In genomic region chr5:36232533-36232932, GRCh38 we compare ENCODE assay signal across 38 cellular contexts.
"Had no signal": no experiment of that assay in that cellular context is flagged by ENCODE, and none has a peak within 500 bp of the region (broad histone marks: within the 10 kb centered on the region; RNA-seq: fewer than 3 reads in every experiment).

No MANE protein-coding gene starts in this region.

- DNase-seq: activated B cell treated with CpG ODN at 0.5 μM for 24 hours; activated CD4-positive, alpha-beta memory T cell treated with anti-CD3 and anti-CD28 coated beads for 36 hours; activated CD4-positive, alpha-beta T cell treated with anti-CD3 and anti-CD28 coated beads for 4 hours; activated CD4-positive, alpha-beta T cell treated with anti-CD3 and anti-CD28 coated beads, Interleukin-2, amount 10 ng/mL, durations not matched to agents 24 days and 14 days; activated CD4-positive, alpha-beta T cell treated with anti-CD3 and anti-CD28 coated beads, Interleukin-2, amount 50 U/mL, for 1 hour; activated CD4-positive, alpha-beta T cell treated with anti-CD3 and anti-CD28 coated beads, Interleukin-2, amount 50 U/mL, for 4 hours; activated CD4-positive, CD25-positive, alpha-beta regulatory T cell treated with anti-CD3 and anti-CD28 coated beads, Interleukin-2, amount 50 U/mL, for 72 hours; activated CD8-positive, alpha-beta memory T cell treated with anti-CD3 and anti-CD28 coated beads, Interleukin-2, amount 50 U/mL, for 4 hours; activated CD8-positive, alpha-beta T cell treated with anti-CD3 and anti-CD28 coated beads for 36 hours; activated effector memory CD4-positive, alpha-beta T cell treated with anti-CD3 and anti-CD28 coated beads, Interleukin-2, amount 50 U/mL, for 16 hours; activated gamma-delta T cell treated with Interleukin-2 at 50 U/mL for 16 hours; activated naive CD4-positive, alpha-beta T cell; activated naive CD4-positive, alpha-beta T cell treated with anti-CD3 and anti-CD28 coated beads for 36 hours; activated naive CD4-positive, alpha-beta T cell treated with anti-CD3 and anti-CD28 coated beads, Interleukin-2, amount 50 U/mL, for 16 hours; activated naive CD8-positive, alpha-beta T cell treated with anti-CD3 and anti-CD28 coated beads, Interleukin-2, amount 10 ng/mL, durations not matched to agents 7 days and 5 days; activated naive CD8-positive, alpha-beta T cell treated with anti-CD3 and anti-CD28 coated beads, Interleukin-2, amount 50 U/mL, for 24 hours; activated T-cell treated with anti-CD3 and anti-CD28 coated beads for 4 hours; activated T-cell treated with anti-CD3 and anti-CD28 coated beads, Interleukin-2, amount 50 U/mL, for 1 hour; activated T-cell treated with anti-CD3 and anti-CD28 coated beads, Interleukin-2, amount 50 U/mL, for 4 hours; activated T-cell treated with anti-CD3 and anti-CD28 coated beads, Interleukin-2, amount 50 U/mL, for 72 hours; amygdala; anterior cingulate cortex; caudate nucleus; cerebellar nuclear complex; T-helper 2 cell; T-helper 9 cell had no signal

- H3K4me3 ChIP-seq: ascending aorta, cardiac muscle cell had no signal

- H3K27ac Mint-ChIP-seq: activated B cell treated with CpG ODN at 0.5 μM for 24 hours; activated CD4-positive, alpha-beta memory T cell treated with anti-CD3 and anti-CD28 coated beads for 36 hours; activated CD4-positive, alpha-beta T cell treated with anti-CD3 and anti-CD28 coated beads, Interleukin-2, amount 10 ng/mL, durations not matched to agents 24 days and 14 days; activated CD8-positive, alpha-beta T cell treated with anti-CD3 and anti-CD28 coated beads for 36 hours; activated naive CD4-positive, alpha-beta T cell treated with anti-CD3 and anti-CD28 coated beads for 36 hours; activated naive CD4-positive, alpha-beta T cell treated with anti-CD3 and anti-CD28 coated beads, Interleukin-2, amount 50 U/mL, for 72 hours; activated naive CD8-positive, alpha-beta T cell treated with anti-CD3 and anti-CD28 coated beads, Interleukin-2, amount 10 ng/mL, durations not matched to agents 7 days and 5 days; activated naive CD8-positive, alpha-beta T cell treated with anti-CD3 and anti-CD28 coated beads, Interleukin-2, amount 50 U/mL, for 24 hours; activated T-cell treated with anti-CD3 and anti-CD28 coated beads, Interleukin-2, amount 50 U/mL, for 72 hours; activated T-helper 1 cell treated with anti-CD3 and anti-CD28 coated beads, Interleukin-12 subunit alpha, Interleukin-12 subunit beta, Interleukin-2, Interleukin-4 antibody, amounts not matched to agents 30 ng/mL and 10 ng/mL and 1 ng/mL, durations not matched to agents 14 hours and 24 hours and 36 hours; activated T-helper 17 cell treated with anti-CD3 and anti-CD28 coated beads, Interleukin-2, amount 50 U/mL, for 72 hours; brain; T-helper 1 cell treated with Interleukin-12 subunit alpha and Interleukin-12 subunit beta and Interleukin-4 antibody, amounts not matched to agents 30 μg/mL and 1 μg/mL, for 36 hours; T-helper 2 cell treated with Interferon-gamma antibody and Interleukin-4, amounts not matched to agents 5 μg/mL and 100 μg/mL, for 36 hours had no signal

- H3K27me3 ChIP-seq: ascending aorta, cardiac muscle cell had no signal

- H3K4me3 Mint-ChIP-seq: activated B cell treated with CpG ODN at 0.5 μM for 24 hours; activated CD4-positive, alpha-beta memory T cell treated with anti-CD3 and anti-CD28 coated beads for 36 hours; activated CD4-positive, alpha-beta T cell treated with anti-CD3 and anti-CD28 coated beads, Interleukin-2, amount 10 ng/mL, durations not matched to agents 24 days and 14 days; activated CD8-positive, alpha-beta T cell treated with anti-CD3 and anti-CD28 coated beads for 36 hours; activated naive CD4-positive, alpha-beta T cell treated with anti-CD3 and anti-CD28 coated beads for 36 hours; activated naive CD8-positive, alpha-beta T cell treated with anti-CD3 and anti-CD28 coated beads, Interleukin-2, amount 10 ng/mL, durations not matched to agents 7 days and 5 days; activated naive CD8-positive, alpha-beta T cell treated with anti-CD3 and anti-CD28 coated beads, Interleukin-2, amount 50 U/mL, for 24 hours; activated T-cell treated with anti-CD3 and anti-CD28 coated beads, Interleukin-2, amount 50 U/mL, for 4 hours; activated T-cell treated with anti-CD3 and anti-CD28 coated beads, Interleukin-2, amount 50 U/mL, for 72 hours; activated T-helper 1 cell treated with anti-CD3 and anti-CD28 coated beads, Interleukin-12 subunit alpha, Interleukin-12 subunit beta, Interleukin-2, Interleukin-4 antibody, amounts not matched to agents 30 ng/mL and 10 ng/mL and 1 ng/mL, durations not matched to agents 14 hours and 24 hours and 36 hours; activated T-helper 17 cell treated with anti-CD3 and anti-CD28 coated beads, Interleukin-2, amount 50 U/mL, for 72 hours; brain; central memory CD8-positive, alpha-beta T cell; T-helper 1 cell treated with Interleukin-12 subunit alpha and Interleukin-12 subunit beta and Interleukin-4 antibody, amounts not matched to agents 30 μg/mL and 1 μg/mL, for 36 hours; T-helper 2 cell treated with Interferon-gamma antibody and Interleukin-4, amounts not matched to agents 5 μg/mL and 100 μg/mL, for 36 hours had no signal

- H3K36me3 ChIP-seq: ascending aorta, cardiac muscle cell had no signal

- H3K9me3 Mint-ChIP-seq: activated B cell treated with CpG ODN at 0.5 μM for 24 hours; activated CD4-positive, alpha-beta memory T cell treated with anti-CD3 and anti-CD28 coated beads for 36 hours; activated CD4-positive, alpha-beta T cell treated with anti-CD3 and anti-CD28 coated beads, Interleukin-2, amount 10 ng/mL, durations not matched to agents 24 days and 14 days; activated CD8-positive, alpha-beta T cell treated with anti-CD3 and anti-CD28 coated beads for 36 hours; activated naive CD4-positive, alpha-beta T cell treated with anti-CD3 and anti-CD28 coated beads for 36 hours; activated naive CD4-positive, alpha-beta T cell treated with anti-CD3 and anti-CD28 coated beads, Interleukin-2, amount 50 U/mL, for 72 hours; activated naive CD8-positive, alpha-beta T cell treated with anti-CD3 and anti-CD28 coated beads, Interleukin-2, amount 10 ng/mL, durations not matched to agents 7 days and 5 days; activated naive CD8-positive, alpha-beta T cell treated with anti-CD3 and anti-CD28 coated beads, Interleukin-2, amount 50 U/mL, for 24 hours; activated T-cell treated with anti-CD3 and anti-CD28 coated beads, Interleukin-2, amount 50 U/mL, for 4 hours; activated T-cell treated with anti-CD3 and anti-CD28 coated beads, Interleukin-2, amount 50 U/mL, for 72 hours; activated T-helper 1 cell treated with anti-CD3 and anti-CD28 coated beads, Interleukin-12 subunit alpha, Interleukin-12 subunit beta, Interleukin-2, Interleukin-4 antibody, amounts not matched to agents 30 ng/mL and 10 ng/mL and 1 ng/mL, durations not matched to agents 14 hours and 24 hours and 36 hours; activated T-helper 17 cell treated with anti-CD3 and anti-CD28 coated beads, Interleukin-2, amount 50 U/mL, for 72 hours; brain; central memory CD8-positive, alpha-beta T cell; T-helper 1 cell treated with Interleukin-12 subunit alpha and Interleukin-12 subunit beta and Interleukin-4 antibody, amounts not matched to agents 30 μg/mL and 1 μg/mL, for 36 hours; T-helper 2 cell treated with Interferon-gamma antibody and Interleukin-4, amounts not matched to agents 5 μg/mL and 100 μg/mL, for 36 hours had no signal

- H3K27ac ChIP-seq: ascending aorta, cardiac muscle cell, VCaP had no signal

- H3K27me3 Mint-ChIP-seq: activated B cell treated with CpG ODN at 0.5 μM for 24 hours; activated CD4-positive, alpha-beta memory T cell treated with anti-CD3 and anti-CD28 coated beads for 36 hours; activated CD4-positive, alpha-beta T cell treated with anti-CD3 and anti-CD28 coated beads, Interleukin-2, amount 10 ng/mL, durations not matched to agents 24 days and 14 days; activated CD8-positive, alpha-beta T cell treated with anti-CD3 and anti-CD28 coated beads for 36 hours; activated naive CD8-positive, alpha-beta T cell treated with anti-CD3 and anti-CD28 coated beads, Interleukin-2, amount 10 ng/mL, durations not matched to agents 7 days and 5 days; activated naive CD8-positive, alpha-beta T cell treated with anti-CD3 and anti-CD28 coated beads, Interleukin-2, amount 50 U/mL, for 24 hours; activated T-helper 17 cell treated with anti-CD3 and anti-CD28 coated beads, Interleukin-2, amount 50 U/mL, for 72 hours; brain; central memory CD8-positive, alpha-beta T cell had no signal

- FAIRE-seq: bronchial epithelial cell, TTC549 had no signal

- H3K4me1 Mint-ChIP-seq: activated naive CD8-positive, alpha-beta T cell treated with anti-CD3 and anti-CD28 coated beads, Interleukin-2, amount 10 ng/mL, durations not matched to agents 7 days and 5 days had no signal

- H3K36me3 Mint-ChIP-seq: activated CD4-positive, alpha-beta memory T cell treated with anti-CD3 and anti-CD28 coated beads for 36 hours; activated naive CD4-positive, alpha-beta T cell treated with anti-CD3 and anti-CD28 coated beads, Interleukin-2, amount 50 U/mL, for 72 hours had no signal

- H3K9me3 ChIP-seq: ascending aorta had no signal
